Comparison of ENCODE assay signal across 8 cellular contexts in genomic region chr22:31083377-31083768, GRCh38. TPM values are rescaled to one million over a fixed set of nuclear protein-coding genes. Genes with fewer than 3 reads are reported as not detected.
A peak's percentile ranks its signal among the peaks of the same experiment; 100 is the strongest.
DNase-seq lines count a peak whose midpoint lies in the region; ATAC-seq, FAIRE-seq and TF ChIP-seq lines count a peak whose summit lies in the region.

No MANE protein-coding gene starts in this region.

- peak overlapping the region; percentile 74; the same call in 1 of the 2 replicates for H3K9ac ChIP-seq in ES-I3 (ENCODE audit: low read depth, low read length)
- no peak overlapping the region for H3K9ac ChIP-seq in endothelial cell of umbilical vein (replicated peaks; ENCODE audit: extremely low read depth, insufficient read depth, low read length)

- ATAC-seq in HG02970 (IDR thresholded peaks at IDR 0.05; ENCODE audit: low FRiP score, unreplicated experiment), result no peak
- ATAC-seq in HG03565 (IDR thresholded peaks at IDR 0.05; ENCODE audit: unreplicated experiment), result no peak

- TF ChIP-seq CTCF in endothelial cell of umbilical vein (IDR thresholded peaks at IDR 0.05; ENCODE audit: extremely low read depth in 1 of 2, insufficient read depth in 1 of 2, low read depth in 1 of 2, low read length in 2 of 2), result no peak
- TF ChIP-seq CTCF in progenitor cell of endocrine pancreas (IDR thresholded peaks at IDR 0.05; ENCODE audit: unreplicated experiment), result no peak

- H3K4me1 ChIP-seq in ES-I3 (ENCODE audit: insufficient read depth, low read length) (peaks cover 15% of the 10 kb centered on the region), endothelial cell of umbilical vein (ENCODE audit: control insufficient read depth, extremely low read depth, insufficient read depth, low read length) (peaks cover 33% of the 10 kb centered on the region)

- H4K20me1 ChIP-seq in endothelial cell of umbilical vein (replicated peaks; ENCODE audit: control insufficient read depth, extremely low read depth, insufficient read depth, low read length), result no peaks in the 10 kb centered on the region

- H3K4me3 ChIP-seq in endothelial cell of umbilical vein (replicated peaks in 1 of 3; ENCODE audit: insufficient read depth in 1 of 3, low read depth in 1 of 3, low read length in 3 of 3), result peak overlapping the region in 2 of 3 experiments; percentile 4 to 59

- no peaks in the 10 kb centered on the region for H3K36me3 ChIP-seq in ES-I3 (ENCODE audit: insufficient read depth, low read length)
- peaks cover 8 to 13% of the 10 kb centered on the region in 2 experiments for H3K36me3 ChIP-seq in endothelial cell of umbilical vein (ENCODE audit: control insufficient read depth in 2 of 2, extremely low read depth in 1 of 2, insufficient read depth in 2 of 2, low read length in 2 of 2)

- H3K27me3 Mint-ChIP-seq in progenitor cell of endocrine pancreas, result no peaks in the 10 kb centered on the region

- H2AFZ ChIP-seq in endothelial cell of umbilical vein (ENCODE audit: low read depth, low read length), result no peak overlapping the region

- H3K27me3 ChIP-seq in endothelial cell of umbilical vein (ENCODE audit: control insufficient read depth in 2 of 2, insufficient read depth in 2 of 2, low read length in 2 of 2), result no peaks in the 10 kb centered on the region

- peak; percentile 39 for DNase-seq in NCI-H345 treated with DMSO at 0.1 percent for 48 hours (lab: John Stamatoyannopoulos, UW; ENCODE audit: unreplicated experiment)
- no peak for DNase-seq in endothelial cell of umbilical vein (ENCODE audit: low read depth, low spot score)
- DNase-seq in progenitor cell of endocrine pancreas (ENCODE audit: low spot score, unreplicated experiment), result no peak
- DNase-seq in activated CD8-positive, alpha-beta memory T cell treated with anti-CD3 and anti-CD28 coated beads for 24 hours, result no peak
- no peak for DNase-seq in effector CD4-positive, alpha-beta T cell

- H3K4me1 Mint-ChIP-seq in progenitor cell of endocrine pancreas (ENCODE audit: low read depth), result peaks cover 41% of the 10 kb centered on the region

- CTCF ChIA-PET in endothelial cell of umbilical vein (lab: Charles Lee), result interaction anchor here (0.9 to 5.9 kb wide), 19 partner anchors 10 to 162 kb away, joined by 3 to 150 read pairs (median 7); partner anchors contain the start of genes MORC2, SELENOM and TUG1

- no peaks in the 10 kb centered on the region for H3K9me1 ChIP-seq in endothelial cell of umbilical vein (replicated peaks; ENCODE audit: control insufficient read depth, extremely low read depth, insufficient read depth, low read length)

- H3K4me2 ChIP-seq in endothelial cell of umbilical vein (ENCODE audit: insufficient read depth, low read length), result peak overlapping the region; percentile 74

- H3K4me3 Mint-ChIP-seq in progenitor cell of endocrine pancreas (ENCODE audit: low read depth), result peak overlapping the region; percentile 87

- H3K9me3 Mint-ChIP-seq in progenitor cell of endocrine pancreas (ENCODE audit: low read depth), result no peaks in the 10 kb centered on the region

- no TSS peak for BruUV-seq in endothelial cell of umbilical vein (replicated peaks; lab: Mats Ljungman, UMichigan)

- H3K79me2 ChIP-seq in endothelial cell of umbilical vein (ENCODE audit: control insufficient read depth, insufficient read depth, low read length), result peaks cover 69% of the 10 kb centered on the region

- peak; percentile 49 for FAIRE-seq in endothelial cell of umbilical vein (lab: Jason Lieb, UNC)

- dilution Hi-C loops in endothelial cell of umbilical vein (cut with MboI; ENCODE audit: extremely low pct_ligation_motif_present, low sequenced_read_pairs), result no loop called here

- POLR2A ChIA-PET in endothelial cell of umbilical vein (lab: Charles Lee), result interaction anchor here (0.6 to 3.1 kb wide), 6 partner anchors 28 to 143 kb away, joined by 3 to 44 read pairs (median 6); partner anchors contain the start of genes MORC2 and TUG1

- H3K27ac Mint-ChIP-seq in progenitor cell of endocrine pancreas, result peak overlapping the region; percentile 41

- no peak for TF ChIP-seq POLR2A in endothelial cell of umbilical vein (IDR thresholded peaks at IDR 0.05; ENCODE audit: low read depth, low read length)

- intact Hi-C loops in endothelial cell of umbilical vein (cut with micrococcal nuclease), result no loop called here

- H3K9me3 ChIP-seq in ES-I3 (ENCODE audit: control insufficient read depth, insufficient read depth, low read length) (no peaks in the 10 kb centered on the region), endothelial cell of umbilical vein (replicated peaks; ENCODE audit: control insufficient read depth, insufficient read depth, low read length) (no peaks in the 10 kb centered on the region)

- no peaks in the 10 kb centered on the region for H3K36me3 Mint-ChIP-seq in progenitor cell of endocrine pancreas (ENCODE audit: insufficient read depth)

- H3K27ac ChIP-seq in endothelial cell of umbilical vein (ENCODE audit: insufficient read depth, low read depth, low read length), result no peak overlapping the region

TF ChIP-seq in endothelial cell of umbilical vein, 7 proteins besides CTCF, POLR2A, EP300 and RAD21:
- no peak for TF ChIP-seq POLR2AphosphoS5 (IDR thresholded peaks at IDR 0.05; ENCODE audit: insufficient read depth, low read depth, low read length)
- no peak for TF ChIP-seq JUN (IDR thresholded peaks at IDR 0.05; ENCODE audit: borderline replicate concordance, insufficient read depth, insufficient read length, low read depth)
- TF ChIP-seq MYC (IDR thresholded peaks at IDR 0.05; ENCODE audit: low read depth, low read length), result no peak
- TF ChIP-seq MAX (IDR thresholded peaks at IDR 0.05; ENCODE audit: insufficient read depth, insufficient read length), result no peak

RNA-seq across cellular contexts. Expression of gene SMTN, which starts 2.3 kb away (rescaled TPM):
- 197 and 201 TPM in 2 replicates for total RNA-seq in endothelial cell of umbilical vein
- 56.0 and 59.0 TPM in 2 replicates for polyA plus RNA-seq in endothelial cell of umbilical vein
- 34.9 and 37.7 TPM in 2 replicates for polyA plus RNA-seq in endothelial cell of umbilical vein (2011; cell fraction: cytosol; rRNA removed)
- 164 and 190 TPM in 2 replicates for polyA plus RNA-seq in endothelial cell of umbilical vein (2011; cell fraction: nucleus; rRNA removed)
- 51.7 and 108 TPM in 2 replicates for polyA plus RNA-seq in endothelial cell of umbilical vein (2012)
- 37.2 and 45.0 TPM in 2 replicates for polyA minus RNA-seq in endothelial cell of umbilical vein
- polyA minus RNA-seq in endothelial cell of umbilical vein (2011; cell fraction: cytosol; rRNA and poly(A)+ RNA removed), result 7.0 TPM
- 46.6 and 75.9 TPM in 2 replicates for polyA minus RNA-seq in endothelial cell of umbilical vein (2011; cell fraction: nucleus; rRNA and poly(A)+ RNA removed)
- total RNA-seq in progenitor cell of endocrine pancreas, result 40.8 and 48.0 TPM in 2 replicates

RNA-seq across cellular contexts. Expression of gene SELENOM, which starts 24.0 kb away (rescaled TPM):
- total RNA-seq in endothelial cell of umbilical vein (29.6 TPM in 2 replicates), progenitor cell of endocrine pancreas (3.1 and 3.7 TPM in 2 replicates)
- polyA plus RNA-seq in endothelial cell of umbilical vein, result 87.1 and 132 TPM in 2 replicates
- polyA plus RNA-seq in endothelial cell of umbilical vein (2011; cell fraction: cytosol; rRNA removed), result 35.4 and 66.1 TPM in 2 replicates
- polyA plus RNA-seq in endothelial cell of umbilical vein (2011; cell fraction: nucleus; rRNA removed), result 27.3 and 31.4 TPM in 2 replicates
- polyA plus RNA-seq in endothelial cell of umbilical vein (2012), result 26.4 and 50.3 TPM in 2 replicates
- polyA minus RNA-seq in endothelial cell of umbilical vein, result 12.0 and 16.9 TPM in 2 replicates
- 1.4 TPM for polyA minus RNA-seq in endothelial cell of umbilical vein (2011; cell fraction: cytosol; rRNA and poly(A)+ RNA removed)
- polyA minus RNA-seq in endothelial cell of umbilical vein (2011; cell fraction: nucleus; rRNA and poly(A)+ RNA removed), result 9.3 and 15.6 TPM in 2 replicates

RNA-seq across cellular contexts. Expression of gene INPP5J, which starts 39.4 kb away (rescaled TPM):
- 0.49 and 0.65 TPM in 2 replicates for total RNA-seq in endothelial cell of umbilical vein
- polyA plus RNA-seq in endothelial cell of umbilical vein, result 0.43 and 0.59 TPM in 2 replicates
- 0.25 and 0.45 TPM in 2 replicates for polyA plus RNA-seq in endothelial cell of umbilical vein (2011; cell fraction: cytosol; rRNA removed)
- polyA plus RNA-seq in endothelial cell of umbilical vein (2011; cell fraction: nucleus; rRNA removed), result 2.2 and 2.4 TPM in 2 replicates
- 0.32 and 0.44 TPM in 2 replicates for polyA plus RNA-seq in endothelial cell of umbilical vein (2012)
- 0.39 and 1.0 TPM in 2 replicates for polyA minus RNA-seq in endothelial cell of umbilical vein
- 5.3 TPM for polyA minus RNA-seq in endothelial cell of umbilical vein (2011; cell fraction: cytosol; rRNA and poly(A)+ RNA removed)
- polyA minus RNA-seq in endothelial cell of umbilical vein (2011; cell fraction: nucleus; rRNA and poly(A)+ RNA removed), result 0.53 and 0.58 TPM in 2 replicates
- 14.8 and 17.9 TPM in 2 replicates for total RNA-seq in progenitor cell of endocrine pancreas

RNA-seq across cellular contexts. Expression of gene PLA2G3, which starts 56.9 kb away (rescaled TPM):
- 0.75 and 1.0 TPM in 2 replicates for total RNA-seq in endothelial cell of umbilical vein
- 0.84 and 0.91 TPM in 2 replicates for polyA plus RNA-seq in endothelial cell of umbilical vein
- 0.50 and 0.55 TPM in 2 replicates for polyA plus RNA-seq in endothelial cell of umbilical vein (2011; cell fraction: cytosol; rRNA removed)
- polyA plus RNA-seq in endothelial cell of umbilical vein (2011; cell fraction: nucleus; rRNA removed), result 0.43 and 0.49 TPM in 2 replicates
- 0.16 and 0.25 TPM in 2 replicates for polyA plus RNA-seq in endothelial cell of umbilical vein (2012)
- 0.41 and 0.76 TPM in 2 replicates for polyA minus RNA-seq in endothelial cell of umbilical vein
- not detected for polyA minus RNA-seq in endothelial cell of umbilical vein (2011; cell fraction: cytosol; rRNA and poly(A)+ RNA removed)
- 0.14 and 0.29 TPM in 2 replicates for polyA minus RNA-seq in endothelial cell of umbilical vein (2011; cell fraction: nucleus; rRNA and poly(A)+ RNA removed)
- total RNA-seq in progenitor cell of endocrine pancreas, result 2.6 and 4.6 TPM in 2 replicates
